ENCODE assay signal across 8 cellular contexts in the genomic region with DNA sequence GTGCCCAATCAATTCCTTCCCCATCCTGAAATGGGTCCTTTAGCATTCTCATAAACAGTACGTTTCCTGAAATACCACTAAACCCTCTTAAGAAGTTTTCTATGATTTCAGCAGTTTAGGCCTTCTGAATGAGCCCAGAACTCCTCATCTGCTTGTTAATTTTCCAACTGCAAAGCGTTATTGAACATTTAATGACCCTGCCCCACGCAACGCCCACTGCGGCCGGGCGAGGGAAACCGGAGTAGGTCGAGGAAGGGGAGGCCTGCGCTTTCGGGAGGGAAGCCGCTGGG. TPM values are rescaled to one million over a fixed set of nuclear protein-coding genes. Genes with fewer than 3 reads are reported as not detected.
DNase-seq lines count a peak whose midpoint lies in the region; ATAC-seq and TF ChIP-seq lines count a peak whose summit lies in the region.

No MANE protein-coding gene starts in this region.

- peak overlapping the region; percentile 98 for H3K4me2 ChIP-seq in OCI-LY1 (ENCODE audit: low read length)
- peak overlapping the region; percentile 93 for H3K4me2 ChIP-seq in neural progenitor cell

- no peaks in the 10 kb centered on the region for H3K9me2 ChIP-seq in OCI-LY1 (ENCODE audit: low read depth, low read length)

- 11 to 16% methylated on average over 12 of the region's 12 CpGs for WGBS in endodermal cell (ENCODE audit: insufficient coverage in 1 of 2, insufficient read length in 1 of 2), 2 experiments

- no peak for DNase-seq in CD4-positive, CD25-positive, alpha-beta regulatory T cell
- DNase-seq in endodermal cell (no peak), neural progenitor cell (ENCODE audit: low spot score) (no peak), NCI-H146 treated with DMSO at 0.1 percent for 48 hours (lab: John Stamatoyannopoulos, UW; ENCODE audit: unreplicated experiment) (no peak), NCI-H2029 treated with DMSO at 0.1 percent for 48 hours (lab: John Stamatoyannopoulos, UW) (no peak), anterior cingulate cortex (lab: John Stamatoyannopoulos, UW) (no peak)

- H3K36me3 ChIP-seq in CD4-positive, CD25-positive, alpha-beta regulatory T cell (ENCODE audit: control insufficient read depth, insufficient read depth, low read length): no peaks in the 10 kb centered on the region
- H3K36me3 ChIP-seq in OCI-LY1 (ENCODE audit: insufficient read depth, low read length): no peaks in the 10 kb centered on the region
- no peaks in the 10 kb centered on the region for H3K36me3 ChIP-seq in endodermal cell (ENCODE audit: control insufficient read depth, insufficient read depth, low read length)
- H3K36me3 ChIP-seq in neural progenitor cell: no peaks in the 10 kb centered on the region

- no peak for ATAC-seq in CD4-positive, CD25-positive, alpha-beta regulatory T cell (ENCODE audit: low read depth in 2 of 2)
- no peak for ATAC-seq in GM19023 (IDR thresholded peaks at IDR 0.05; ENCODE audit: unreplicated experiment)

- H3K27ac Mint-ChIP-seq in CD4-positive, CD25-positive, alpha-beta regulatory T cell: peak overlapping the region; percentile 71 to 98 (median 97)
- H3K27ac Mint-ChIP-seq in endodermal cell (peak overlapping the region; percentile 96), neural progenitor cell (no peak overlapping the region)

- H3K9me3 ChIP-seq in CD4-positive, CD25-positive, alpha-beta regulatory T cell (ENCODE audit: control insufficient read depth in 2 of 2, low read length in 2 of 2): no peaks in the 10 kb centered on the region
- H3K9me3 ChIP-seq in OCI-LY1 (ENCODE audit: low read length) (no peaks in the 10 kb centered on the region), endodermal cell (ENCODE audit: control insufficient read depth, low read length) (peaks cover 8% of the 10 kb centered on the region), neural progenitor cell (ENCODE audit: low read depth) (no peaks in the 10 kb centered on the region)

- H3F3A ChIP-seq in OCI-LY1 (ENCODE audit: insufficient read depth, low read length): no peaks in the 10 kb centered on the region
- H3F3A ChIP-seq in neural progenitor cell (ENCODE audit: low read depth): peaks cover 13% of the 10 kb centered on the region

- peak overlapping the region; percentile 77 for H3K27ac ChIP-seq in CD4-positive, CD25-positive, alpha-beta regulatory T cell (ENCODE audit: insufficient read depth, low read length, poor library complexity, severe bottlenecking)
- no peak overlapping the region for H3K27ac ChIP-seq in OCI-LY1 (ENCODE audit: low read depth, low read length, poor library complexity, severe bottlenecking)
- no peak overlapping the region for H3K27ac ChIP-seq in endodermal cell (ENCODE audit: low read depth, low read length)
- H3K27ac ChIP-seq in neural progenitor cell: no peak overlapping the region

- H3K27me3 Mint-ChIP-seq in CD4-positive, CD25-positive, alpha-beta regulatory T cell: peaks cover 21% of the 10 kb centered on the region
- H3K27me3 Mint-ChIP-seq in endodermal cell (ENCODE audit: insufficient read depth) (no peaks in the 10 kb centered on the region), neural progenitor cell (ENCODE audit: insufficient read depth, low read depth) (peaks cover 7% of the 10 kb centered on the region)

- H3K9ac ChIP-seq in OCI-LY1 (ENCODE audit: low read length) (peak overlapping the region; percentile 93), endodermal cell (ENCODE audit: extremely low read depth, low read length, poor library complexity, severe bottlenecking) (peak overlapping the region; percentile 83), neural progenitor cell (no peak overlapping the region)

- H3K4me3 Mint-ChIP-seq in CD4-positive, CD25-positive, alpha-beta regulatory T cell: peak overlapping the region; percentile 98 to 100 (median 100)
- H3K4me3 Mint-ChIP-seq in endodermal cell: peak overlapping the region; percentile 95
- peak overlapping the region; percentile 100 for H3K4me3 Mint-ChIP-seq in neural progenitor cell

- H3K27me3 ChIP-seq in CD4-positive, CD25-positive, alpha-beta regulatory T cell (ENCODE audit: control insufficient read depth, insufficient read depth, low read length): no peaks in the 10 kb centered on the region
- H3K27me3 ChIP-seq in OCI-LY1 (ENCODE audit: insufficient read depth, low read length) (no peaks in the 10 kb centered on the region), endodermal cell (ENCODE audit: control insufficient read depth, insufficient read depth, low read length, poor library complexity, severe bottlenecking) (no peaks in the 10 kb centered on the region), neural progenitor cell (no peaks in the 10 kb centered on the region)

- H3K9me3 Mint-ChIP-seq in CD4-positive, CD25-positive, alpha-beta regulatory T cell: no peaks in the 10 kb centered on the region
- H3K9me3 Mint-ChIP-seq in endodermal cell (peaks cover 13% of the 10 kb centered on the region), neural progenitor cell (no peaks in the 10 kb centered on the region)

- H3K4me1 Mint-ChIP-seq in CD4-positive, CD25-positive, alpha-beta regulatory T cell: peaks cover 14 to 33% (median 26%) of the 10 kb centered on the region in 4 donors
- peaks cover 23% of the 10 kb centered on the region for H3K4me1 Mint-ChIP-seq in endodermal cell
- peaks cover 14% of the 10 kb centered on the region for H3K4me1 Mint-ChIP-seq in neural progenitor cell

- H3K36me3 Mint-ChIP-seq in CD4-positive, CD25-positive, alpha-beta regulatory T cell: no peaks in the 10 kb centered on the region
- H3K36me3 Mint-ChIP-seq in endodermal cell (ENCODE audit: low read depth) (no peaks in the 10 kb centered on the region), neural progenitor cell (no peaks in the 10 kb centered on the region)

- TF ChIP-seq CTCF in OCI-LY1 (IDR thresholded peaks at IDR 0.05; ENCODE audit: low read length) (no peak), endodermal cell (conservative IDR thresholded peaks at IDR 0.05) (peak; percentile 17), neural progenitor cell (IDR thresholded peaks at IDR 0.05) (no peak)

- H4K20me1 ChIP-seq in OCI-LY1 (ENCODE audit: insufficient read depth, low read length): peaks cover 9% of the 10 kb centered on the region; the same call in 1 of the 2 replicates
- peaks cover 24% of the 10 kb centered on the region for H4K20me1 ChIP-seq in neural progenitor cell (ENCODE audit: low read depth)

- peaks cover 21% of the 10 kb centered on the region for H3K4me1 ChIP-seq in CD4-positive, CD25-positive, alpha-beta regulatory T cell (ENCODE audit: control insufficient read depth, insufficient read depth, low read length, poor library complexity, severe bottlenecking)
- H3K4me1 ChIP-seq in OCI-LY1 (ENCODE audit: insufficient read depth, low read length, severe bottlenecking) (peaks cover 26% of the 10 kb centered on the region), endodermal cell (ENCODE audit: control insufficient read depth, insufficient read depth, low read length) (no peaks in the 10 kb centered on the region), neural progenitor cell (peaks cover 6% of the 10 kb centered on the region)

- H3K79me2 ChIP-seq in OCI-LY1 (ENCODE audit: insufficient read depth, low read length): peaks cover 27% of the 10 kb centered on the region
- H3K79me2 ChIP-seq in neural progenitor cell (ENCODE audit: low read depth): peaks cover 39% of the 10 kb centered on the region

- peak overlapping the region; percentile 84 for H3K4me3 ChIP-seq in CD4-positive, CD25-positive, alpha-beta regulatory T cell (ENCODE audit: low read depth, low read length)
- H3K4me3 ChIP-seq in OCI-LY1 (ENCODE audit: low read depth, low read length, poor library complexity, severe bottlenecking) (peak overlapping the region; percentile 92), endodermal cell (ENCODE audit: low read length) (peak overlapping the region; percentile 96), neural progenitor cell (peak overlapping the region; percentile 97)

- peak overlapping the region; percentile 92 for H2AFZ ChIP-seq in OCI-LY1 (ENCODE audit: low read length)
- H2AFZ ChIP-seq in neural progenitor cell (replicated peaks): peak overlapping the region; percentile 100

RNA-seq across cellular contexts. Expression of a gene that starts 0.6 kb away (rescaled TPM):
- 12.5 TPM for total RNA-seq in CD4-positive, CD25-positive, alpha-beta regulatory T cell
- 1 to 10 TPM in 3 of 4 donors, under 1 TPM in 1; 0.59 to 2.2 (median 1.5) TPM for polyA plus RNA-seq in CD4-positive, CD25-positive, alpha-beta regulatory T cell
- total RNA-seq in endodermal cell (10 to 100 TPM; 45.3 to 48.8 TPM), neural progenitor cell (ENCODE audit: low replicate concordance) (15.7 and 19.5 TPM in 2 replicates)
- 8.1 TPM for polyA plus RNA-seq in endodermal cell (2013, experiment 1 of 2)
- polyA plus RNA-seq in endodermal cell (2013, experiment 2 of 2): 9.1 TPM
